Comparison of ENCODE assay signal across 11 cellular contexts in the genomic region with DNA sequence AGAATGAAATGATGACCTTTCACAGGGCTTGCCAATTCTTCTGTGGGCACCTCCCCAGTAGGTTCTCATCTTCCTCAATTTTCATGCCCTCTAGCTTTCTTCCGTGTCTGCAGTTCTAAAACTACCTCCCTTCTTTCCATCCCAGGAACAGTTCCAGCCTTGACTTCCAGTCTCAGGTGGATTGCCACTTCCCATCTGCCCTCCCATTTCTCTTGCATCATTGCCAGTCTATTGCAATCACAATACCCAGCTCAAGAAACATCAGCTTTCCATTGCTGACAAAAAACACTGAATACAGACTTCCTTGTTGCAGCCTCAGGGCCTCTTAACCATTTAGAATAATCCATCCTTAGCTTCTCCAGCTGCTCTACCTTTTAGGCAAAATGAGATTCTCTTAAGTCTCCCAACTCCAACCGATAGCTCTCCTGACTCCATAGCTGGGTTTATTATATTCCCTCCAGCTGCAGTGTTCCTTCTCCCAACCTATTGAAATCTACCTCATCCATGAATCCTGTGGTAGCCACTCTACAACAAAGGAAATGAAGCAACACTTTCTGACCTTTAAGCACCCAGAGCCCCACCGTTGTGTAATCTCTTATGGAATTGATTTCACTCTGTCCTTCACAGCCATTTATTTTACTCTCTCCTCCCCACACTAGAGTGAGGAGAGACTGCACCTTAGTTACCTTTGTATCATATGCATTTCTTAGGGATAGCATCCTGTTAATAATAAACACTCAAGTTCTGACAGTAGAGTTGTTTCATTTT.
DNase-seq lines count a peak whose midpoint lies in the region; ATAC-seq lines count a peak whose summit lies in the region.
"Had no signal": no experiment of that assay in that cellular context is flagged by ENCODE, and none has a peak within 500 bp of the region (broad histone marks: within the 10 kb centered on the region; RNA-seq: fewer than 3 reads in every experiment).

No MANE protein-coding gene starts in this region.

- H3K9me3 Mint-ChIP-seq in dendritic cell treated with granulocyte-macrophage colony-stimulating factor and Interleukin-4, amounts not matched to agents 40 ng/mL and 50 ng/mL, for 4 days = no peaks in the 10 kb centered on the region
- H3K9me3 Mint-ChIP-seq in natural killer cell treated with Interleukin-12 subunit alpha and Interleukin-12 subunit beta and Interleukin-15 and Interleukin-18, amount 100 ng/mL, for 72 hours = no peaks in the 10 kb centered on the region

- H3K27me3 Mint-ChIP-seq in dendritic cell treated with granulocyte-macrophage colony-stimulating factor and Interleukin-4, amounts not matched to agents 40 ng/mL and 50 ng/mL, for 4 days = peaks cover 3% of the 10 kb centered on the region
- peaks cover 21% of the 10 kb centered on the region in 2 donors for H3K27me3 Mint-ChIP-seq in natural killer cell treated with Interleukin-12 subunit alpha and Interleukin-12 subunit beta and Interleukin-15 and Interleukin-18, amount 100 ng/mL, for 72 hours

- intact Hi-C loops in dendritic cell treated with granulocyte-macrophage colony-stimulating factor and Interleukin-4, amounts not matched to agents 40 ng/mL and 50 ng/mL, for 4 days (cut with micrococcal nuclease) = no loop called here

- ATAC-seq in natural killer cell treated with Interleukin-12 subunit alpha and Interleukin-12 subunit beta and Interleukin-15 and Interleukin-18, amount 100 ng/mL, for 72 hours = no peak
- ATAC-seq in HG03280 (IDR thresholded peaks at IDR 0.05; ENCODE audit: unreplicated experiment) (no peak), GM19452 (IDR thresholded peaks at IDR 0.05; ENCODE audit: unreplicated experiment) (no peak), GM18498 (IDR thresholded peaks at IDR 0.05; ENCODE audit: unreplicated experiment) (no peak)

- DNase-seq in HCEC 1CT = peak; percentile 65
- DNase-seq in NCI-H2029 treated with DMSO at 0.1 percent for 48 hours (lab: John Stamatoyannopoulos, UW) = peak; percentile 79
- no peak for DNase-seq in natural killer cell treated with Interleukin-12 subunit alpha and Interleukin-12 subunit beta and Interleukin-15 and Interleukin-18, amount 100 ng/mL, for 72 hours (ENCODE audit: low spot score)
- DNase-seq: activated CD4-positive, alpha-beta T cell treated with anti-CD3 and anti-CD28 coated beads, Interleukin-2, amount 50 U/mL, for 1 hour; effector CD4-positive, alpha-beta T cell; NCI-H1930 had no signal

- H3K4me3 Mint-ChIP-seq in dendritic cell treated with granulocyte-macrophage colony-stimulating factor and Interleukin-4, amounts not matched to agents 40 ng/mL and 50 ng/mL, for 4 days = no peak overlapping the region
- peak overlapping the region; percentile 8 for H3K4me3 Mint-ChIP-seq in natural killer cell treated with Interleukin-12 subunit alpha and Interleukin-12 subunit beta and Interleukin-15 and Interleukin-18, amount 100 ng/mL, for 72 hours
- H3K4me3 Mint-ChIP-seq: activated naive CD8-positive, alpha-beta T cell had no signal

- peaks cover 38% of the 10 kb centered on the region for H3K4me1 Mint-ChIP-seq in dendritic cell treated with granulocyte-macrophage colony-stimulating factor and Interleukin-4, amounts not matched to agents 40 ng/mL and 50 ng/mL, for 4 days (ENCODE audit: low read depth)
- peaks cover 24 to 28% of the 10 kb centered on the region in 2 donors for H3K4me1 Mint-ChIP-seq in natural killer cell treated with Interleukin-12 subunit alpha and Interleukin-12 subunit beta and Interleukin-15 and Interleukin-18, amount 100 ng/mL, for 72 hours (ENCODE audit: low read depth in 2 of 2)

- H3K27ac Mint-ChIP-seq in dendritic cell treated with granulocyte-macrophage colony-stimulating factor and Interleukin-4, amounts not matched to agents 40 ng/mL and 50 ng/mL, for 4 days = peak overlapping the region; percentile 35
- peak overlapping the region; percentile 19 to 68 for H3K27ac Mint-ChIP-seq in natural killer cell treated with Interleukin-12 subunit alpha and Interleukin-12 subunit beta and Interleukin-15 and Interleukin-18, amount 100 ng/mL, for 72 hours
- H3K27ac Mint-ChIP-seq: activated naive CD8-positive, alpha-beta T cell had no signal

- H3K36me3 Mint-ChIP-seq in dendritic cell treated with granulocyte-macrophage colony-stimulating factor and Interleukin-4, amounts not matched to agents 40 ng/mL and 50 ng/mL, for 4 days (ENCODE audit: low read depth) = no peaks in the 10 kb centered on the region
- no peaks in the 10 kb centered on the region for H3K36me3 Mint-ChIP-seq in natural killer cell treated with Interleukin-12 subunit alpha and Interleukin-12 subunit beta and Interleukin-15 and Interleukin-18, amount 100 ng/mL, for 72 hours
- H3K36me3 Mint-ChIP-seq: activated naive CD8-positive, alpha-beta T cell had no signal
